Comparison of ENCODE assay signal across 20 cellular contexts in the genomic region with DNA sequence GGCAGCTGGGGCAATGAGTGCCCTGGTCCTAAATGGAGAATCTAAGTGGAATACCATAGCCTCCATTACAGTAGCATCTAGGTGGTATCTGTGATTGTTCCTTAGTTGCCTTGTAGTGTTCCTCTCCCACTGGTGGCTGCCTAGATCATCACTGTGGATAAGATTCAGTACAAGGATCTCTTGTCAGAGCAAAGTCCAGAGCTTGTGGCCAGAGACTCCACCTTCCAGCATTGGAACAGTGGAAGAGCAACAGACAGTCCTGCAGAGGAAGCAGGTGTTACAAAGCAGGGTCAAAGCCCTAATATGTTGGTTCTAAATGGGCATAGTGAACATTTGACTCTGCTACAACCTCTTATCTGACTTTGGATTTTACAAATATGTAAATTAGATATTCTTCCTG.
DNase-seq lines count a peak whose midpoint lies in the region; ATAC-seq, FAIRE-seq and TF ChIP-seq lines count a peak whose summit lies in the region.
"Had no signal": no experiment of that assay in that cellular context is flagged by ENCODE, and none has a peak within 500 bp of the region (broad histone marks: within the 10 kb centered on the region; RNA-seq: fewer than 3 reads in every experiment).

No MANE protein-coding gene starts in this region.

- DNase-seq in colonic mucosa (peak; percentile 20), left colon (no peak), small intestine (peak; percentile 72), neural progenitor cell (ENCODE audit: low spot score) (no peak), NCI-H2107 (lab: John Stamatoyannopoulos, UW) (no peak)
- DNase-seq: 8988T; ACHN; BE2C; C1 segment of cervical spinal cord; Caco-2; Calu3; CD4-positive, alpha-beta T cell; CD8-positive, alpha-beta T cell; DMS79 treated with DMSO at 0.1 percent for 48 hours; GF-D8 had no signal

- H3K36me3 Mint-ChIP-seq in neural progenitor cell = no peaks in the 10 kb centered on the region
- H3K36me3 Mint-ChIP-seq: CD8-positive, alpha-beta T cell had no signal

- H3K9me3 ChIP-seq in colonic mucosa = no peaks in the 10 kb centered on the region
- no peaks in the 10 kb centered on the region for H3K9me3 ChIP-seq in small intestine (ENCODE audit: control insufficient read depth, low read depth)
- no peaks in the 10 kb centered on the region for H3K9me3 ChIP-seq in neural progenitor cell (ENCODE audit: low read depth)
- H3K9me3 ChIP-seq: BE2C, BLaER1, Caco-2 had no signal

- H3K27ac ChIP-seq in colonic mucosa = no peak overlapping the region
- no peak overlapping the region for H3K27ac ChIP-seq in small intestine (ENCODE audit: low read depth in 1 of 2, low read length in 1 of 2)
- no peak overlapping the region for H3K27ac ChIP-seq in neural progenitor cell
- H3K27ac ChIP-seq: BLaER1 had no signal

- no peaks in the 10 kb centered on the region for H3F3A ChIP-seq in neural progenitor cell (ENCODE audit: low read depth)

- no peaks in the 10 kb centered on the region for H4K20me1 ChIP-seq in neural progenitor cell (ENCODE audit: low read depth)
- H4K20me1 ChIP-seq: BLaER1 had no signal

- H3K79me2 ChIP-seq in neural progenitor cell (ENCODE audit: low read depth) = no peaks in the 10 kb centered on the region

- H3K27me3 Mint-ChIP-seq in neural progenitor cell (ENCODE audit: insufficient read depth, low read depth) = no peaks in the 10 kb centered on the region
- H3K27me3 Mint-ChIP-seq: CD4-positive, alpha-beta T cell had no signal

- H3K9ac ChIP-seq in colonic mucosa (ENCODE audit: low read depth in 2 of 2, low read length in 2 of 2) = no peak overlapping the region
- H3K9ac ChIP-seq in neural progenitor cell = no peak overlapping the region
- H3K9ac ChIP-seq: BLaER1 had no signal

- no peak overlapping the region for H3K4me3 Mint-ChIP-seq in neural progenitor cell
- H3K4me3 Mint-ChIP-seq: CD4-positive, alpha-beta T cell; CD8-positive, alpha-beta T cell had no signal

- H2AFZ ChIP-seq in neural progenitor cell (replicated peaks) = no peak overlapping the region

- no peaks in the 10 kb centered on the region for H3K27me3 ChIP-seq in colonic mucosa
- no peaks in the 10 kb centered on the region for H3K27me3 ChIP-seq in small intestine (ENCODE audit: control insufficient read depth in 2 of 2, insufficient read depth in 2 of 2, low read length in 2 of 2)
- no peaks in the 10 kb centered on the region for H3K27me3 ChIP-seq in neural progenitor cell
- H3K27me3 ChIP-seq: BE2C, BLaER1 had no signal

- ATAC-seq in left colon = peak; percentile 95
- ATAC-seq: CD8-positive, alpha-beta T cell had no signal

- no peak for TF ChIP-seq CTCF in colonic mucosa (IDR thresholded peaks at IDR 0.05)
- TF ChIP-seq CTCF in neural progenitor cell (IDR thresholded peaks at IDR 0.05) = no peak

- peaks cover 3% of the 10 kb centered on the region for H3K4me1 Mint-ChIP-seq in neural progenitor cell

- no peaks in the 10 kb centered on the region for H3K9me3 Mint-ChIP-seq in neural progenitor cell
- H3K9me3 Mint-ChIP-seq: CD8-positive, alpha-beta T cell had no signal

- H3K4me3 ChIP-seq in colonic mucosa (no peak overlapping the region), small intestine (ENCODE audit: low read depth in 1 of 2, low read length in 2 of 2) (no peak overlapping the region), neural progenitor cell (no peak overlapping the region)
- H3K4me3 ChIP-seq: BLaER1 had no signal

- no peak for FAIRE-seq in small intestine (lab: Jason Lieb, UNC)
- FAIRE-seq: D721Med, G401.6, GM12891, GM19239 had no signal

- no peak overlapping the region for H3K4me2 ChIP-seq in neural progenitor cell
- H3K4me2 ChIP-seq: BLaER1 had no signal

- intact Hi-C loops in colonic mucosa (cut with DNase I) = no loop called here
- intact Hi-C loops in left colon (cut with DNase I, micrococcal nuclease) = no loop called here

- H3K36me3 ChIP-seq in colonic mucosa (no peaks in the 10 kb centered on the region), small intestine (ENCODE audit: control insufficient read depth in 2 of 2, insufficient read depth in 2 of 2, low read length in 2 of 2) (no peaks in the 10 kb centered on the region), neural progenitor cell (no peaks in the 10 kb centered on the region)
- H3K36me3 ChIP-seq: BE2C, BLaER1 had no signal

- no peak overlapping the region for H3K27ac Mint-ChIP-seq in neural progenitor cell
- H3K27ac Mint-ChIP-seq: CD4-positive, alpha-beta T cell; CD8-positive, alpha-beta T cell had no signal

- H3K4me1 ChIP-seq in colonic mucosa (no peaks in the 10 kb centered on the region), small intestine (ENCODE audit: control insufficient read depth in 2 of 2, insufficient read depth in 1 of 2, low read depth in 1 of 2, low read length in 1 of 2) (no peaks in the 10 kb centered on the region), neural progenitor cell (no peaks in the 10 kb centered on the region)
- H3K4me1 ChIP-seq: BE2C, BLaER1, Caco-2 had no signal

Comparison
In these comparisons a context has a peak if more than half of its experiments do, and no peak if none do; other contexts are left out.
1. DNase-seq: peak in colonic mucosa (single experiment) and small intestine (single experiment); none in left colon (0 of 2), neural progenitor cell (single experiment) and NCI-H2107 (single experiment).